Comparison of ENCODE assay signal across 1 cellular context in the genomic region with DNA sequence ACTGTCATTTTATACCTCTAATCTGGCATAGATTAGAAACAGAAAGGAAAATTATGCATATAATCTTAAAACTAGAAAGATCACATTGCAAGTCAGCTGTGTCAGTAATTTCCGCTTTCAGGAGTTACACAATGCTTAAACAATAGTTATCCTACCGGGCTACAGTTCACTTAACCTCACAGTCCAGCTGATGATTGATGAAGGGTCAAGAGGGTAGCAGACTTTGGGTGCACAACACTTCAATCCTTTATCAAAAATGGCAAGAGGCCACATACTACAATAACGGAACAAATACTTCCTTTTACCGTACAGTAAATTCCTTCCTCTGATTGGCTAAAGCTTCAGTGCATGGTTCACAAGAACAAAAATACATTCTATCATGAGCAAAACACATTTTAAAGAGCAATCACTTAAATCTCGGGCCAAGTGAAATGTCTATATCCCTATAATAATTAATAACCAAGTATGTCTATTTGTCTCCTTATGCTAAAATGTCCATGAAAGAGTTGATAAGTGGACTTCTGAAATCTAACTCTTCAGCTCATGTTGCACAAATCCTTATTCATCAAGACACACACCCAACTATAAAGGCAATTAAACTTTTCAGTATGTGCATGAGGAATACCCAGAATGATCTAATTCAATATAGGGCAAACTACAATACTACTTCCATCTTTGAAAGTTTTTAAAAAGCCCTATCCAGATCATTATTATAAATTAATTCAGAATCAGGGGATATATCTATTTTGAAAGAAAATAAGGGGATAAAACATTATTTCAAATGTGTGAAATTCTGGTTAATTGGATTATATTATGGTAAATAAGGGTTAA.
A peak's percentile ranks its signal among the peaks of the same experiment; 100 is the strongest.
TF ChIP-seq lines count a peak whose summit lies in the region.

No MANE protein-coding gene starts in this region.

TF ChIP-seq in HepG2, 621 proteins besides CTCF, POLR2A, EP300 and RAD21 (continued from another document and continues in another):
- TF ChIP-seq, protein P1, sequence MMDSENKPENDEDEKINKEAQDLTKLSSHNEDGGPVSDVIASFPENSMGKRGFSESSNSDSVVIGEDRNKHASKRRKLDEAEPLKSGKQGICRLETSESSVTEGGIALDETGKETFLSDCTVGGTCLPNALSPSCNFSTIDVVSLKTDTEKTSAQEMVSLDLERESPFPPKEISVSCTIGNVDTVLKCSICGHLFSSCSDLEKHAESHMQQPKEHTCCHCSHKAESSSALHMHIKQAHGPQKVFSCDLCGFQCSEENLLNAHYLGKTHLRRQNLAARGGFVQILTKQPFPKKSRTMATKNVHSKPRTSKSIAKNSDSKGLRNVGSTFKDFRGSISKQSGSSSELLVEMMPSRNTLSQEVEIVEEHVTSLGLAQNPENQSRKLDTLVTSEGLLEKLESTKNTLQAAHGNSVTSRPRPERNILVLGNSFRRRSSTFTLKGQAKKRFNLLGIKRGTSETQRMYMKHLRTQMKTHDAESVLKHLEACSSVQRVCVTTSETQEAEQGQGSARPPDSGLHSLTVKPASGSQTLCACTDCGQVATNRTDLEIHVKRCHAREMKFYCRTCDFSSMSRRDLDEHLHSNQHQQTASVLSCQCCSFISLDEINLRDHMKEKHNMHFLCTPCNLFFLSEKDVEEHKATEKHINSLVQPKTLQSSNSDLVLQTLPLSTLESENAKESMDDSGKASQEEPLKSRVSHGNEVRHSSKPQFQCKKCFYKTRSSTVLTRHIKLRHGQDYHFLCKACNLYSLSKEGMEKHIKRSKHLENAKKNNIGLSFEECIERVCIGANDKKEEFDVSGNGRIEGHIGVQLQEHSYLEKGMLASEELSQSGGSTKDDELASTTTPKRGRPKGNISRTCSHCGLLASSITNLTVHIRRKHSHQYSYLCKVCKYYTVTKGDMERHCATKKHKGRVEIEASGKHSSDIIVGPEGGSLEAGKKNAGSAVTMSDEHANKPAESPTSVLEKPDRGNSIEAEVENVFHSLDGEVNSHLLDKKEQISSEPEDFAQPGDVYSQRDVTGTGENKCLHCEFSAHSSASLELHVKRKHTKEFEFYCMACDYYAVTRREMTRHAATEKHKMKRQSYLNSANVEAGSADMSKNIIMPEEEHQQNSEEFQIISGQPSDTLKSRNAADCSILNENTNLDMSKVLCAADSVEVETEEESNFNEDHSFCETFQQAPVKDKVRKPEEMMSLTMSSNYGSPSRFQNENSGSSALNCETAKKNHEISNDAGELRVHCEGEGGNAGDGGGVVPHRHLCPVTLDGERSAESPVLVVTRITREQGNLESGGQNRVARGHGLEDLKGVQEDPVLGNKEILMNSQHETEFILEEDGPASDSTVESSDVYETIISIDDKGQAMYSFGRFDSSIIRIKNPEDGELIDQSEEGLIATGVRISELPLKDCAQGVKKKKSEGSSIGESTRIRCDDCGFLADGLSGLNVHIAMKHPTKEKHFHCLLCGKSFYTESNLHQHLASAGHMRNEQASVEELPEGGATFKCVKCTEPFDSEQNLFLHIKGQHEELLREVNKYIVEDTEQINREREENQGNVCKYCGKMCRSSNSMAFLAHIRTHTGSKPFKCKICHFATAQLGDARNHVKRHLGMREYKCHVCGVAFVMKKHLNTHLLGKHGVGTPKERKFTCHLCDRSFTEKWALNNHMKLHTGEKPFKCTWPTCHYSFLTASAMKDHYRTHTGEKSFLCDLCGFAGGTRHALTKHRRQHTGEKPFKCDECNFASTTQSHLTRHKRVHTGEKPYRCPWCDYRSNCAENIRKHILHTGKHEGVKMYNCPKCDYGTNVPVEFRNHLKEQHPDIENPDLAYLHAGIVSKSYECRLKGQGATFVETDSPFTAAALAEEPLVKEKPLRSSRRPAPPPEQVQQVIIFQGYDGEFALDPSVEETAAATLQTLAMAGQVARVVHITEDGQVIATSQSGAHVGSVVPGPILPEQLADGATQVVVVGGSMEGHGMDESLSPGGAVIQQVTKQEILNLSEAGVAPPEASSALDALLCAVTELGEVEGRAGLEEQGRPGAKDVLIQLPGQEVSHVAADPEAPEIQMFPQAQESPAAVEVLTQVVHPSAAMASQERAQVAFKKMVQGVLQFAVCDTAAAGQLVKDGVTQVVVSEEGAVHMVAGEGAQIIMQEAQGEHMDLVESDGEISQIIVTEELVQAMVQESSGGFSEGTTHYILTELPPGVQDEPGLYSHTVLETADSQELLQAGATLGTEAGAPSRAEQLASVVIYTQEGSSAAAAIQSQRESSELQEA (CRISPR knock-in tag; IDR thresholded peaks at IDR 0.05; ENCODE audit: not compliant biosample characterization), result no peak
- TF ChIP-seq, protein P2, sequence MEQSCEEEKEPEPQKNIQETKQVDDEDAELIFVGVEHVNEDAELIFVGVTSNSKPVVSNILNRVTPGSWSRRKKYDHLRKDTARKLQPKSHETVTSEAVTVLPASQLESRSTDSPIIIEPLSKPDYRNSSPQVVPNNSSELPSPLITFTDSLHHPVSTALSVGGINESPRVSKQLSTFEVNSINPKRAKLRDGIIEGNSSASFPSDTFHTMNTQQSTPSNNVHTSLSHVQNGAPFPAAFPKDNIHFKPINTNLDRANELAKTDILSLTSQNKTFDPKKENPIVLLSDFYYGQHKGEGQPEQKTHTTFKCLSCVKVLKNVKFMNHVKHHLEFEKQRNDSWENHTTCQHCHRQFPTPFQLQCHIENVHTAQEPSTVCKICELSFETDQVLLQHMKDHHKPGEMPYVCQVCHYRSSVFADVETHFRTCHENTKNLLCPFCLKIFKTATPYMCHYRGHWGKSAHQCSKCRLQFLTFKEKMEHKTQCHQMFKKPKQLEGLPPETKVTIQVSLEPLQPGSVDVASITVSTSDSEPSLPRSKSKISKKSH (CRISPR knock-in tag; IDR thresholded peaks at IDR 0.05; ENCODE audit: borderline replicate concordance), result no peak
- peak; percentile 97 for TF ChIP-seq GATAD2A (CRISPR knock-in tag; IDR thresholded peaks at IDR 0.05)
- TF ChIP-seq U2AF2 (IDR thresholded peaks at IDR 0.05; ENCODE audit: low read depth, low read length), result no peak
- no peak for TF ChIP-seq NPAS2 (CRISPR knock-in tag; IDR thresholded peaks at IDR 0.05; ENCODE audit: borderline replicate concordance)
- TF ChIP-seq NCOA5 (CRISPR knock-in tag; IDR thresholded peaks at IDR 0.05), result no peak
- TF ChIP-seq ATF7 (IDR thresholded peaks at IDR 0.05), result 0 out of 2 replicates have a peak, but pooled peaks have one; percentile 12
- TF ChIP-seq ATF7 (CRISPR knock-in tag; IDR thresholded peaks at IDR 0.05), result no peak; the same call in 1 of the 2 replicates
- TF ChIP-seq ZNF33B (CRISPR knock-in tag; IDR thresholded peaks at IDR 0.05), result no peak
- peak; percentile 94 for TF ChIP-seq CEBPB (IDR thresholded peaks at IDR 0.05; ENCODE audit: borderline replicate concordance, low read depth, low read length)
- no peak for TF ChIP-seq JARID2 (CRISPR knock-in tag; IDR thresholded peaks at IDR 0.05; ENCODE audit: insufficient replicate concordance)
- TF ChIP-seq XBP1 (CRISPR knock-in tag; IDR thresholded peaks at IDR 0.05), result no peak
- TF ChIP-seq ZNF569 (CRISPR knock-in tag; IDR thresholded peaks at IDR 0.05; ENCODE audit: borderline replicate concordance), result no peak
- peak; percentile 92 for TF ChIP-seq ZSCAN9 (CRISPR knock-in tag; IDR thresholded peaks at IDR 0.05; ENCODE audit: borderline replicate concordance)
- TF ChIP-seq, protein P3, sequence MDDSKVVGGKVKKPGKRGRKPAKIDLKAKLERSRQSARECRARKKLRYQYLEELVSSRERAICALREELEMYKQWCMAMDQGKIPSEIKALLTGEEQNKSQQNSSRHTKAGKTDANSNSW (CRISPR knock-in tag; IDR thresholded peaks at IDR 0.05; ENCODE audit: borderline replicate concordance), result no peak
- TF ChIP-seq TBP (CRISPR knock-in tag; IDR thresholded peaks at IDR 0.05), result no peak
- TF ChIP-seq ZIK1 (CRISPR knock-in tag; IDR thresholded peaks at IDR 0.05; ENCODE audit: borderline replicate concordance, low read depth), result no peak
- TF ChIP-seq ELF4 (CRISPR knock-in tag; IDR thresholded peaks at IDR 0.05; ENCODE audit: borderline replicate concordance), result peak; percentile 78; the same call in 1 of the 2 replicates
- no peak for TF ChIP-seq SMARCC2 (IDR thresholded peaks at IDR 0.05)
- TF ChIP-seq, protein P4, sequence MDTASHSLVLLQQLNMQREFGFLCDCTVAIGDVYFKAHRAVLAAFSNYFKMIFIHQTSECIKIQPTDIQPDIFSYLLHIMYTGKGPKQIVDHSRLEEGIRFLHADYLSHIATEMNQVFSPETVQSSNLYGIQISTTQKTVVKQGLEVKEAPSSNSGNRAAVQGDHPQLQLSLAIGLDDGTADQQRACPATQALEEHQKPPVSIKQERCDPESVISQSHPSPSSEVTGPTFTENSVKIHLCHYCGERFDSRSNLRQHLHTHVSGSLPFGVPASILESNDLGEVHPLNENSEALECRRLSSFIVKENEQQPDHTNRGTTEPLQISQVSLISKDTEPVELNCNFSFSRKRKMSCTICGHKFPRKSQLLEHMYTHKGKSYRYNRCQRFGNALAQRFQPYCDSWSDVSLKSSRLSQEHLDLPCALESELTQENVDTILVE (CRISPR knock-in tag; IDR thresholded peaks at IDR 0.05), result peak; percentile 65; the same call in 1 of the 2 replicates
- TF ChIP-seq ZNF644 (CRISPR knock-in tag; IDR thresholded peaks at IDR 0.05; ENCODE audit: low read depth), result peak; percentile 91
- TF ChIP-seq ZNF737 (CRISPR knock-in tag; IDR thresholded peaks at IDR 0.05; ENCODE audit: borderline replicate concordance), result no peak
- TF ChIP-seq, protein P5, sequence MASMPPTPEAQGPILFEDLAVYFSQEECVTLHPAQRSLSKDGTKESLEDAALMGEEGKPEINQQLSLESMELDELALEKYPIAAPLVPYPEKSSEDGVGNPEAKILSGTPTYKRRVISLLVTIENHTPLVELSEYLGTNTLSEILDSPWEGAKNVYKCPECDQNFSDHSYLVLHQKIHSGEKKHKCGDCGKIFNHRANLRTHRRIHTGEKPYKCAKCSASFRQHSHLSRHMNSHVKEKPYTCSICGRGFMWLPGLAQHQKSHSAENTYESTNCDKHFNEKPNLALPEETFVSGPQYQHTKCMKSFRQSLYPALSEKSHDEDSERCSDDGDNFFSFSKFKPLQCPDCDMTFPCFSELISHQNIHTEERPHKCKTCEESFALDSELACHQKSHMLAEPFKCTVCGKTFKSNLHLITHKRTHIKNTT (CRISPR knock-in tag; IDR thresholded peaks at IDR 0.05), result no peak
- TF ChIP-seq, protein P6, sequence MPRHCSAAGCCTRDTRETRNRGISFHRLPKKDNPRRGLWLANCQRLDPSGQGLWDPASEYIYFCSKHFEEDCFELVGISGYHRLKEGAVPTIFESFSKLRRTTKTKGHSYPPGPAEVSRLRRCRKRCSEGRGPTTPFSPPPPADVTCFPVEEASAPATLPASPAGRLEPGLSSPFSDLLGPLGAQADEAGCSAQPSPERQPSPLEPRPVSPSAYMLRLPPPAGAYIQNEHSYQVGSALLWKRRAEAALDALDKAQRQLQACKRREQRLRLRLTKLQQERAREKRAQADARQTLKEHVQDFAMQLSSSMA (CRISPR knock-in tag; IDR thresholded peaks at IDR 0.05), result no peak
- TF ChIP-seq, protein P7, sequence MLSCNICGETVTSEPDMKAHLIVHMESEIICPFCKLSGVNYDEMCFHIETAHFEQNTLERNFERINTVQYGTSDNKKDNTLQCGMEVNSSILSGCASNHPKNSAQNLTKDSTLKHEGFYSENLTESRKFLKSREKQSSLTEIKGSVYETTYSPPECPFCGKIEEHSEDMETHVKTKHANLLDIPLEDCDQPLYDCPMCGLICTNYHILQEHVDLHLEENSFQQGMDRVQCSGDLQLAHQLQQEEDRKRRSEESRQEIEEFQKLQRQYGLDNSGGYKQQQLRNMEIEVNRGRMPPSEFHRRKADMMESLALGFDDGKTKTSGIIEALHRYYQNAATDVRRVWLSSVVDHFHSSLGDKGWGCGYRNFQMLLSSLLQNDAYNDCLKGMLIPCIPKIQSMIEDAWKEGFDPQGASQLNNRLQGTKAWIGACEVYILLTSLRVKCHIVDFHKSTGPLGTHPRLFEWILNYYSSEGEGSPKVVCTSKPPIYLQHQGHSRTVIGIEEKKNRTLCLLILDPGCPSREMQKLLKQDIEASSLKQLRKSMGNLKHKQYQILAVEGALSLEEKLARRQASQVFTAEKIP (CRISPR knock-in tag; IDR thresholded peaks at IDR 0.05; ENCODE audit: borderline replicate concordance), result no peak
- TF ChIP-seq, protein P8, sequence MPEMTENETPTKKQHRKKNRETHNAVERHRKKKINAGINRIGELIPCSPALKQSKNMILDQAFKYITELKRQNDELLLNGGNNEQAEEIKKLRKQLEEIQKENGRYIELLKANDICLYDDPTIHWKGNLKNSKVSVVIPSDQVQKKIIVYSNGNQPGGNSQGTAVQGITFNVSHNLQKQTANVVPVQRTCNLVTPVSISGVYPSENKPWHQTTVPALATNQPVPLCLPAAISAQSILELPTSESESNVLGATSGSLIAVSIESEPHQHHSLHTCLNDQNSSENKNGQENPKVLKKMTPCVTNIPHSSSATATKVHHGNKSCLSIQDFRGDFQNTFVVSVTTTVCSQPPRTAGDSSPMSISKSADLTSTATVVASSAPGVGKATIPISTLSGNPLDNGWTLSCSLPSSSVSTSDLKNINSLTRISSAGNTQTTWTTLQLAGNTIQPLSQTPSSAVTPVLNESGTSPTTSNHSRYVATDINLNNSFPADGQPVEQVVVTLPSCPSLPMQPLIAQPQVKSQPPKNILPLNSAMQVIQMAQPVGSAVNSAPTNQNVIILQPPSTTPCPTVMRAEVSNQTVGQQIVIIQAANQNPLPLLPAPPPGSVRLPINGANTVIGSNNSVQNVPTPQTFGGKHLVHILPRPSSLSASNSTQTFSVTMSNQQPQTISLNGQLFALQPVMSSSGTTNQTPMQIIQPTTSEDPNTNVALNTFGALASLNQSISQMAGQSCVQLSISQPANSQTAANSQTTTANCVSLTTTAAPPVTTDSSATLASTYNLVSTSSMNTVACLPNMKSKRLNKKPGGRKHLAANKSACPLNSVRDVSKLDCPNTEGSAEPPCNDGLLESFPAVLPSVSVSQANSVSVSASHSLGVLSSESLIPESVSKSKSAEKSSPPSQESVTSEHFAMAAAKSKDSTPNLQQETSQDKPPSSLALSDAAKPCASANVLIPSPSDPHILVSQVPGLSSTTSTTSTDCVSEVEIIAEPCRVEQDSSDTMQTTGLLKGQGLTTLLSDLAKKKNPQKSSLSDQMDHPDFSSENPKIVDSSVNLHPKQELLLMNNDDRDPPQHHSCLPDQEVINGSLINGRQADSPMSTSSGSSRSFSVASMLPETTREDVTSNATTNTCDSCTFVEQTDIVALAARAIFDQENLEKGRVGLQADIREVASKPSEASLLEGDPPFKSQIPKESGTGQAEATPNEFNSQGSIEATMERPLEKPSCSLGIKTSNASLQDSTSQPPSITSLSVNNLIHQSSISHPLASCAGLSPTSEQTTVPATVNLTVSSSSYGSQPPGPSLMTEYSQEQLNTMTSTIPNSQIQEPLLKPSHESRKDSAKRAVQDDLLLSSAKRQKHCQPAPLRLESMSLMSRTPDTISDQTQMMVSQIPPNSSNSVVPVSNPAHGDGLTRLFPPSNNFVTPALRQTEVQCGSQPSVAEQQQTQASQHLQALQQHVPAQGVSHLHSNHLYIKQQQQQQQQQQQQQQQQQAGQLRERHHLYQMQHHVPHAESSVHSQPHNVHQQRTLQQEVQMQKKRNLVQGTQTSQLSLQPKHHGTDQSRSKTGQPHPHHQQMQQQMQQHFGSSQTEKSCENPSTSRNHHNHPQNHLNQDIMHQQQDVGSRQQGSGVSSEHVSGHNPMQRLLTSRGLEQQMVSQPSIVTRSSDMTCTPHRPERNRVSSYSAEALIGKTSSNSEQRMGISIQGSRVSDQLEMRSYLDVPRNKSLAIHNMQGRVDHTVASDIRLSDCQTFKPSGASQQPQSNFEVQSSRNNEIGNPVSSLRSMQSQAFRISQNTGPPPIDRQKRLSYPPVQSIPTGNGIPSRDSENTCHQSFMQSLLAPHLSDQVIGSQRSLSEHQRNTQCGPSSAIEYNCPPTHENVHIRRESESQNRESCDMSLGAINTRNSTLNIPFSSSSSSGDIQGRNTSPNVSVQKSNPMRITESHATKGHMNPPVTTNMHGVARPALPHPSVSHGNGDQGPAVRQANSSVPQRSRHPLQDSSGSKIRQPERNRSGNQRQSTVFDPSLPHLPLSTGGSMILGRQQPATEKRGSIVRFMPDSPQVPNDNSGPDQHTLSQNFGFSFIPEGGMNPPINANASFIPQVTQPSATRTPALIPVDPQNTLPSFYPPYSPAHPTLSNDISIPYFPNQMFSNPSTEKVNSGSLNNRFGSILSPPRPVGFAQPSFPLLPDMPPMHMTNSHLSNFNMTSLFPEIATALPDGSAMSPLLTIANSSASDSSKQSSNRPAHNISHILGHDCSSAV (CRISPR knock-in tag; IDR thresholded peaks at IDR 0.05; ENCODE audit: borderline replicate concordance), result no peak
- peak; percentile 67; the same call in 1 of the 2 replicates for TF ChIP-seq SP140L (CRISPR knock-in tag; IDR thresholded peaks at IDR 0.05; ENCODE audit: borderline replicate concordance)
